ENCODE assay signal across 16 cellular contexts in genomic region chr21:28923439-28923975, GRCh38.
A peak's percentile ranks its signal among the peaks of the same experiment; 100 is the strongest.
DNase-seq lines count a peak whose midpoint lies in the region; ATAC-seq and TF ChIP-seq lines count a peak whose summit lies in the region.
"Had no signal": no experiment of that assay in that cellular context is flagged by ENCODE, and none has a peak within 500 bp of the region (broad histone marks: within the 10 kb centered on the region; RNA-seq: fewer than 3 reads in every experiment).

No MANE protein-coding gene starts in this region.

- in situ Hi-C loops in mammary epithelial cell (cut with MboI; ENCODE audit: low sequenced_read_pairs in 2 of 2), result no loop called here
- in situ Hi-C loops in Panc1 (cut with HindIII; ENCODE audit: low pct_unique_long_range_greater_than_20kb, low sequenced_read_pairs), result no loop called here

- no peaks in the 10 kb centered on the region for H3K79me2 ChIP-seq in mammary epithelial cell (ENCODE audit: insufficient read depth, low read length)

- H3K4me1 ChIP-seq in mammary epithelial cell (ENCODE audit: insufficient read depth, low read length), result no peaks in the 10 kb centered on the region
- H3K4me1 ChIP-seq in Panc1 (ENCODE audit: control insufficient read depth, insufficient read depth, low read length), result no peaks in the 10 kb centered on the region
- H3K4me1 ChIP-seq in right cardiac atrium (ENCODE audit: control insufficient read depth, insufficient read depth, low read length), result no peaks in the 10 kb centered on the region

- BruUV-seq in MCF 10A (replicated peaks; lab: Mats Ljungman, UMichigan) (no TSS peak), mammary epithelial cell (replicated peaks; lab: Mats Ljungman, UMichigan) (no TSS peak), Panc1 (replicated peaks; lab: Mats Ljungman, UMichigan) (no TSS peak)

- no peaks in the 10 kb centered on the region for H4K20me1 ChIP-seq in mammary epithelial cell (ENCODE audit: insufficient read depth, low read length)

- dilution Hi-C loops in mammary epithelial cell (cut with HindIII; ENCODE audit: low sequenced_read_pairs), result no loop called here

- POLR2A ChIA-PET in MCF 10A (lab: Yijun Ruan, JAX) (no interaction called here), Panc1 (lab: Charles Lee) (no interaction called here)

- no peak for TF ChIP-seq POLR2A in erythroblast (IDR thresholded peaks at IDR 0.05; ENCODE audit: low read length)

- no peak overlapping the region for H3K4me3 Mint-ChIP-seq in MCF 10A (ENCODE audit: unreplicated experiment)
- H3K4me3 Mint-ChIP-seq in stimulated activated memory B cell treated with anti-CD40 and anti-IgM and Interleukin-4, amounts not matched to agents 10 μg/mL and 1 μg/mL and 100 μg/mL, for 72 hours, result no peak overlapping the region
- H3K4me3 Mint-ChIP-seq: IgD-negative memory B cell had no signal

- no peak overlapping the region for H2AFZ ChIP-seq in mammary epithelial cell (ENCODE audit: low read depth, low read length)
- H2AFZ ChIP-seq: GM23248 had no signal

- H3K27ac Mint-ChIP-seq in MCF 10A (ENCODE audit: low read depth, unreplicated experiment), result peak overlapping the region; percentile 65
- peak overlapping the region; percentile 14 for H3K27ac Mint-ChIP-seq in stimulated activated memory B cell treated with anti-CD40 and anti-IgM and Interleukin-4, amounts not matched to agents 10 μg/mL and 1 μg/mL and 100 μg/mL, for 72 hours
- H3K27ac Mint-ChIP-seq: IgD-negative memory B cell had no signal

- no peak overlapping the region for H3K9ac ChIP-seq in mammary epithelial cell (ENCODE audit: insufficient read depth, low read length)
- H3K9ac ChIP-seq: GM23248 had no signal

- no peak for ATAC-seq in Panc1
- no peak for ATAC-seq in stimulated activated memory B cell treated with anti-CD40 and anti-IgM and Interleukin-4, amounts not matched to agents 10 μg/mL and 1 μg/mL and 100 μg/mL, for 72 hours
- no peak for ATAC-seq in right cardiac atrium
- no peak for ATAC-seq in HG03439 (IDR thresholded peaks at IDR 0.05; ENCODE audit: unreplicated experiment)
- ATAC-seq: Right ventricle myocardium inferior had no signal

- intact Hi-C loops in MCF 10A (cut with micrococcal nuclease) (no loop called here), mammary epithelial cell (cut with micrococcal nuclease) (no loop called here), Panc1 (cut with micrococcal nuclease; ENCODE audit: unreplicated experiment) (no loop called here), right cardiac atrium (cut with DNase I) (no loop called here)

- H3K27ac ChIP-seq in mammary epithelial cell (ENCODE audit: insufficient read depth, low read depth, low read length), result no peak overlapping the region
- H3K27ac ChIP-seq in Panc1 (ENCODE audit: low read length), result peak overlapping the region; percentile 34; the same call in 1 of the 2 replicates
- no peak overlapping the region for H3K27ac ChIP-seq in right cardiac atrium (ENCODE audit: low read length)
- H3K27ac ChIP-seq: C4-2B, GM23248 had no signal

- peaks cover 29% of the 10 kb centered on the region for H3K36me3 Mint-ChIP-seq in MCF 10A (ENCODE audit: insufficient read depth, unreplicated experiment)
- H3K36me3 Mint-ChIP-seq in stimulated activated memory B cell treated with anti-CD40 and anti-IgM and Interleukin-4, amounts not matched to agents 10 μg/mL and 1 μg/mL and 100 μg/mL, for 72 hours, result peaks cover 56% of the 10 kb centered on the region

- H3K4me1 Mint-ChIP-seq in MCF 10A (ENCODE audit: insufficient read depth, unreplicated experiment), result peaks cover 4% of the 10 kb centered on the region
- no peaks in the 10 kb centered on the region for H3K4me1 Mint-ChIP-seq in stimulated activated memory B cell treated with anti-CD40 and anti-IgM and Interleukin-4, amounts not matched to agents 10 μg/mL and 1 μg/mL and 100 μg/mL, for 72 hours
- H3K4me1 Mint-ChIP-seq: IgD-negative memory B cell had no signal

- no peaks in the 10 kb centered on the region for H3K9me3 Mint-ChIP-seq in MCF 10A (ENCODE audit: unreplicated experiment)
- H3K9me3 Mint-ChIP-seq in stimulated activated memory B cell treated with anti-CD40 and anti-IgM and Interleukin-4, amounts not matched to agents 10 μg/mL and 1 μg/mL and 100 μg/mL, for 72 hours, result no peaks in the 10 kb centered on the region
- H3K9me3 Mint-ChIP-seq: IgD-negative memory B cell had no signal

- no peaks in the 10 kb centered on the region for H3K27me3 ChIP-seq in mammary epithelial cell (ENCODE audit: insufficient read depth, low read length)
- H3K27me3 ChIP-seq in Panc1 (ENCODE audit: control insufficient read depth, insufficient read depth, low read length), result no peaks in the 10 kb centered on the region
- H3K27me3 ChIP-seq in right cardiac atrium (ENCODE audit: control insufficient read depth, insufficient read depth), result no peaks in the 10 kb centered on the region

- H3K9me3 ChIP-seq in mammary epithelial cell (replicated peaks; ENCODE audit: insufficient read depth, low read length) (no peaks in the 10 kb centered on the region), Panc1 (ENCODE audit: control insufficient read depth, insufficient read depth, low read depth, low read length) (no peaks in the 10 kb centered on the region), right cardiac atrium (ENCODE audit: control insufficient read depth, low read length) (no peaks in the 10 kb centered on the region)

- CTCF ChIA-PET in MCF 10A (lab: Yijun Ruan, JAX) (interaction anchor here (0.9 to 1.3 kb wide), 2 partner anchors 13 to 16 kb away, joined by 3 to 6 read pairs; no protein-coding TSS in a partner anchor), mammary epithelial cell (lab: Charles Lee; ENCODE audit: low non-redundant PET) (no interaction called here), Panc1 (lab: Charles Lee) (no interaction called here)

- no peaks in the 10 kb centered on the region for H3K36me3 ChIP-seq in mammary epithelial cell (ENCODE audit: insufficient read depth, low read length)
- no peaks in the 10 kb centered on the region; the same call in 1 of the 2 replicates for H3K36me3 ChIP-seq in Panc1 (ENCODE audit: control insufficient read depth, insufficient read depth, low read length)

- TF ChIP-seq CTCF in MCF 10A (IDR thresholded peaks at IDR 0.05; ENCODE audit: unreplicated experiment) (no peak), mammary epithelial cell (conservative IDR thresholded peaks at IDR 0.05 in 1 of 2, IDR thresholded peaks at IDR 0.05 in 1 of 2; ENCODE audit: extremely low read depth in 1 of 2, insufficient read depth in 1 of 2, low read depth in 1 of 2, low read length in 2 of 2) (no peak), Panc1 (IDR thresholded peaks at IDR 0.05) (no peak)

- no peak overlapping the region for H3K4me3 ChIP-seq in mammary epithelial cell (replicated peaks in 1 of 3; ENCODE audit: insufficient read depth in 1 of 3, low read depth in 2 of 3, low read length in 3 of 3)
- H3K4me3 ChIP-seq in Panc1 (ENCODE audit: low read depth in 2 of 2, low read length in 2 of 2), result no peak overlapping the region
- H3K4me3 ChIP-seq in right cardiac atrium (ENCODE audit: low read length), result no peak overlapping the region
- H3K4me3 ChIP-seq: GM23248 had no signal

- no peak overlapping the region for H3K4me2 ChIP-seq in mammary epithelial cell (ENCODE audit: insufficient read depth, low read depth, low read length)

- no peak for DNase-seq in MCF 10A (ENCODE audit: unreplicated experiment)
- DNase-seq in mammary epithelial cell, result no peak
- no peak for DNase-seq in Panc1 (ENCODE audit: low read depth, low spot score)
- DNase-seq in erythroblast (lab: John Stamatoyannopoulos, UW), result peak; percentile 12 to 33
- no peak for DNase-seq in pons (ENCODE audit: low spot score)
- no peak for DNase-seq in right cardiac atrium
- DNase-seq: GM23248, NCI-H1436, NCI-H2081 treated with DMSO at 0.1 percent for 48 hours, NCI-H226, NCI-H526 treated with DMSO at 0.1 percent for 48 hours had no signal

- H3K27me3 Mint-ChIP-seq in MCF 10A (ENCODE audit: insufficient read depth, unreplicated experiment), result no peaks in the 10 kb centered on the region
- no peaks in the 10 kb centered on the region for H3K27me3 Mint-ChIP-seq in stimulated activated memory B cell treated with anti-CD40 and anti-IgM and Interleukin-4, amounts not matched to agents 10 μg/mL and 1 μg/mL and 100 μg/mL, for 72 hours
- H3K27me3 Mint-ChIP-seq: IgD-negative memory B cell had no signal

Comparison
In these comparisons a context has a peak if more than half of its experiments do, and no peak if none do; other contexts are left out.
1. DNase-seq: peak in erythroblast (2 of 2); none in MCF 10A (single experiment), mammary epithelial cell (single experiment), Panc1 (single experiment), pons (single experiment) and right cardiac atrium (0 of 3).